In genomic region chr13:98780972-98781869, GRCh38 we compare ENCODE assay signal across 16 cellular contexts. TPM values are rescaled to one million over a fixed set of nuclear protein-coding genes. Genes with fewer than 3 reads are reported as not detected.
DNase-seq lines count a peak whose midpoint lies in the region; ATAC-seq, FAIRE-seq and TF ChIP-seq lines count a peak whose summit lies in the region.
"Had no signal": no experiment of that assay in that cellular context is flagged by ENCODE, and none has a peak within 500 bp of the region (broad histone marks: within the 10 kb centered on the region; RNA-seq: fewer than 3 reads in every experiment).

No MANE protein-coding gene starts in this region.

- no peak overlapping the region for H3K4me3 ChIP-seq in HepG2 (replicated peaks in 1 of 3; ENCODE audit: insufficient read depth in 1 of 3, low read depth in 2 of 3, low read length in 3 of 3)
- no peak overlapping the region for H3K4me3 ChIP-seq in right lobe of liver
- no peak overlapping the region for H3K4me3 ChIP-seq in MG63
- H3K4me3 ChIP-seq: BLaER1 had no signal

- H3K4me1 ChIP-seq in HepG2 (ENCODE audit: insufficient read depth, low read length): peaks cover 8% of the 10 kb centered on the region
- peaks cover 0 to 10% (median 3%) of the 10 kb centered on the region in 4 donors for H3K4me1 ChIP-seq in right lobe of liver
- H3K4me1 ChIP-seq: BLaER1 had no signal

- WGBS in HepG2 (ENCODE audit: low lambda C conversion rate): 52% methylated on average over 19 of the region's 23 CpGs
- WGBS in right lobe of liver (ENCODE audit: insufficient coverage, low coverage, low lambda C conversion rate, missing lambda C conversion rate): 68% methylated on average over 12 of the region's 23 CpGs

- DNase-seq in HepG2 (ENCODE audit: low spot score) (no peak), right lobe of liver (no peak), endothelial cell (ENCODE audit: low spot score) (no peak), nephron progenitor cell (no peak), natural killer cell (no peak), dermis blood vessel endothelial cell (no peak), MG63 (no peak)
- DNase-seq: AML-193; CD8-positive, alpha-beta memory T cell; DMS53; GF-D8; HCEC 1CT had no signal

- no TSS peak for BruUV-seq in HepG2 (replicated peaks; lab: Mats Ljungman, UMichigan)

- peaks cover 3% of the 10 kb centered on the region for H3K36me3 Mint-ChIP-seq in endothelial cell (ENCODE audit: low read depth, unreplicated experiment)
- no peaks in the 10 kb centered on the region for H3K36me3 Mint-ChIP-seq in nephron progenitor cell (ENCODE audit: low read depth)
- H3K36me3 Mint-ChIP-seq in natural killer cell: no peaks in the 10 kb centered on the region
- H3K36me3 Mint-ChIP-seq: CD8-positive, alpha-beta memory T cell had no signal

- TF ChIP-seq EP300 in HepG2 (IDR thresholded peaks at IDR 0.05; ENCODE audit: low read depth in 2 of 2, low read length in 2 of 2): no peak
- no peak for TF ChIP-seq EP300 in HepG2 (CRISPR knock-in tag; IDR thresholded peaks at IDR 0.05; ENCODE audit: borderline replicate concordance)

- no peak overlapping the region for H3K27ac Mint-ChIP-seq in endothelial cell (ENCODE audit: unreplicated experiment)
- peak overlapping the region; percentile 27 for H3K27ac Mint-ChIP-seq in nephron progenitor cell
- H3K27ac Mint-ChIP-seq in natural killer cell: no peak overlapping the region
- H3K27ac Mint-ChIP-seq: CD8-positive, alpha-beta memory T cell had no signal

- no peak overlapping the region for H3K27ac ChIP-seq in HepG2 (ENCODE audit: extremely low read length, insufficient read depth, low read length)
- H3K27ac ChIP-seq in right lobe of liver: no peak overlapping the region
- H3K27ac ChIP-seq: 22Rv1, BLaER1 had no signal

- no peak for TF ChIP-seq CTCF in HepG2 (CRISPR knock-in tag; IDR thresholded peaks at IDR 0.05)
- no peak for TF ChIP-seq CTCF in right lobe of liver (IDR thresholded peaks at IDR 0.05)
- TF ChIP-seq CTCF in endothelial cell (IDR thresholded peaks at IDR 0.05; ENCODE audit: unreplicated experiment): no peak
- no peak for TF ChIP-seq CTCF in nephron progenitor cell (IDR thresholded peaks at IDR 0.05)
- no peak for TF ChIP-seq CTCF in natural killer cell (IDR thresholded peaks at IDR 0.05)

- TF ChIP-seq RAD21 in HepG2 (CRISPR knock-in tag; IDR thresholded peaks at IDR 0.05): no peak

- H3K36me3 ChIP-seq in HepG2 (replicated peaks in 1 of 2; ENCODE audit: control insufficient read depth in 1 of 2, insufficient read depth in 2 of 2, low read length in 2 of 2) (no peaks in the 10 kb centered on the region), right lobe of liver (no peaks in the 10 kb centered on the region), MG63 (no peaks in the 10 kb centered on the region)
- H3K36me3 ChIP-seq: BLaER1 had no signal

- CTCF ChIA-PET in HepG2 (lab: Yijun Ruan, JAX; ENCODE audit: low intra/inter-chr PET ratio, low total read pairs): no interaction called here

- H3K9ac ChIP-seq in HepG2 (ENCODE audit: insufficient read depth, low read depth, low read length): no peak overlapping the region
- H3K9ac ChIP-seq: BLaER1 had no signal

- FAIRE-seq in HepG2 (lab: Jason Lieb, UNC): no peak
- FAIRE-seq: H1 had no signal

- H3K4me1 Mint-ChIP-seq in endothelial cell (ENCODE audit: unreplicated experiment) (no peaks in the 10 kb centered on the region), nephron progenitor cell (no peaks in the 10 kb centered on the region), natural killer cell (no peaks in the 10 kb centered on the region)
- H3K4me1 Mint-ChIP-seq: CD8-positive, alpha-beta memory T cell had no signal

- POLR2A ChIA-PET in HepG2 (lab: Yijun Ruan, JAX): no interaction called here

- no peaks in the 10 kb centered on the region for H3K79me2 ChIP-seq in HepG2 (ENCODE audit: insufficient read depth, low read length)

- intact Hi-C loops in HepG2 (cut with micrococcal nuclease; ENCODE audit: unreplicated experiment) (no loop called here), right lobe of liver (cut with DNase I) (no loop called here), natural killer cell (cut with micrococcal nuclease) (no loop called here)

- no peak overlapping the region for H2AFZ ChIP-seq in HepG2 (ENCODE audit: low read length)

- H3K4me2 ChIP-seq in HepG2 (ENCODE audit: low read depth, low read length): no peak overlapping the region
- H3K4me2 ChIP-seq: BLaER1 had no signal

- H3K4me3 Mint-ChIP-seq in endothelial cell (ENCODE audit: unreplicated experiment): peak overlapping the region; percentile 19
- no peak overlapping the region for H3K4me3 Mint-ChIP-seq in nephron progenitor cell
- no peak overlapping the region for H3K4me3 Mint-ChIP-seq in natural killer cell
- H3K4me3 Mint-ChIP-seq: CD8-positive, alpha-beta memory T cell had no signal

- H4K20me1 ChIP-seq in HepG2 (ENCODE audit: insufficient read depth, low read length): no peaks in the 10 kb centered on the region
- H4K20me1 ChIP-seq: BLaER1 had no signal

- TF ChIP-seq POLR2A in HepG2 (IDR thresholded peaks at IDR 0.05; ENCODE audit: insufficient read depth in 1 of 2, low read depth in 2 of 2, low read length in 2 of 2) (no peak), right lobe of liver (IDR thresholded peaks at IDR 0.05) (no peak)

- ATAC-seq in HepG2 (no peak), right lobe of liver (no peak), natural killer cell (no peak), HG02623 (IDR thresholded peaks at IDR 0.05; ENCODE audit: unreplicated experiment) (no peak)

- no peaks in the 10 kb centered on the region for H3K9me3 Mint-ChIP-seq in endothelial cell (ENCODE audit: unreplicated experiment)
- peaks cover 3% of the 10 kb centered on the region for H3K9me3 Mint-ChIP-seq in nephron progenitor cell
- no peaks in the 10 kb centered on the region for H3K9me3 Mint-ChIP-seq in natural killer cell

- H3K27me3 Mint-ChIP-seq in endothelial cell (ENCODE audit: unreplicated experiment) (peaks cover 2% of the 10 kb centered on the region), nephron progenitor cell (ENCODE audit: low read depth, poor library complexity) (peaks cover 4% of the 10 kb centered on the region), natural killer cell (ENCODE audit: low read depth in 2 of 2) (peaks cover 12 to 19% of the 10 kb centered on the region in 2 donors)

- H3K9me3 ChIP-seq in HepG2 (ENCODE audit: low read length) (no peaks in the 10 kb centered on the region), right lobe of liver (no peaks in the 10 kb centered on the region), MG63 (no peaks in the 10 kb centered on the region)
- H3K9me3 ChIP-seq: BLaER1 had no signal

- peaks cover 0 to 10% of the 10 kb centered on the region in 2 experiments; a peak in 3 of 5 replicates for H3K27me3 ChIP-seq in HepG2 (ENCODE audit: control insufficient read depth in 1 of 2, insufficient read depth in 2 of 2, low read length in 2 of 2)
- H3K27me3 ChIP-seq in right lobe of liver: no peaks in the 10 kb centered on the region
- H3K27me3 ChIP-seq in MG63: no peaks in the 10 kb centered on the region
- H3K27me3 ChIP-seq: BLaER1 had no signal

- in situ Hi-C loops in HepG2 (cut with HindIII; ENCODE audit: extremely low pct_ligation_motif_present, low pct_unique_long_range_greater_than_20kb): no loop called here

TF ChIP-seq in HepG2, 621 proteins besides CTCF, POLR2A, EP300 and RAD21:
- TF ChIP-seq ZBTB7B (CRISPR knock-in tag; IDR thresholded peaks at IDR 0.05) (no peak), CREB1 (IDR thresholded peaks at IDR 0.05) (peak; percentile 87), CREB1 (CRISPR knock-in tag; IDR thresholded peaks at IDR 0.05) (no peak)

RNA-seq across cellular contexts. Expression of gene SLC15A1, which starts 28.7 kb away (rescaled TPM):
- total RNA-seq in HepG2 (2016; rRNA removed; fragmentation: Illumina TruSeq; extraction: Trizol) (0.20 TPM in 2 replicates), right lobe of liver (10 to 100 TPM; 13.5 to 26.8 (median 17.3) TPM), endothelial cell (ENCODE audit: unreplicated experiment) (0.10 TPM), natural killer cell (not detected), dermis blood vessel endothelial cell (0.05 TPM in 1 of 2 replicates, not detected in the other)
- total RNA-seq in HepG2 (2016; cell fraction: cytosol; rRNA removed; fragmentation: Illumina TruSeq; extraction: Trizol; ENCODE audit: low read depth): not detected in 2 replicates
- total RNA-seq in HepG2 (2016; cell fraction: insoluble cytoplasmic fraction; rRNA removed; fragmentation: Illumina TruSeq; extraction: Trizol): 0.11 and 0.19 TPM in 2 replicates
- 0.15 and 0.17 TPM in 2 replicates for total RNA-seq in HepG2 (2016; cell fraction: membrane; rRNA removed; fragmentation: Illumina TruSeq; extraction: Trizol)
- 0.19 and 0.31 TPM in 2 replicates for total RNA-seq in HepG2 (2016; cell fraction: nucleus; rRNA removed; fragmentation: Illumina TruSeq; extraction: Trizol)
- 0.17 and 0.20 TPM in 2 replicates for polyA plus RNA-seq in HepG2 (2011; rRNA removed)
- polyA plus RNA-seq in HepG2 (2011; cell fraction: cytosol; rRNA removed): 0.15 and 0.17 TPM in 2 replicates
- polyA plus RNA-seq in HepG2 (2011; cell fraction: nucleus; rRNA removed): 0.27 and 0.61 TPM in 2 replicates
- polyA plus RNA-seq in HepG2 (2012): 0.47 and 0.95 TPM in 2 replicates
- polyA plus RNA-seq in HepG2 (2016; cell fraction: cytosol; fragmentation: Illumina TruSeq; extraction: Trizol; ENCODE audit: low read depth): 0.03 TPM in 1 of 2 replicates, not detected in the other
- polyA plus RNA-seq in HepG2 (2016; cell fraction: insoluble cytoplasmic fraction; fragmentation: Illumina TruSeq; extraction: Trizol; ENCODE audit: low read depth): 0.08 and 0.12 TPM in 2 replicates
- 0.07 TPM in 2 replicates for polyA plus RNA-seq in HepG2 (2016; cell fraction: membrane; fragmentation: Illumina TruSeq; extraction: Trizol; ENCODE audit: low read depth)
- 0.33 and 0.34 TPM in 2 replicates for polyA plus RNA-seq in HepG2 (2016; cell fraction: nucleus; fragmentation: Illumina TruSeq; extraction: Trizol; ENCODE audit: insufficient read depth, low read depth)
- polyA minus RNA-seq in HepG2 (2011; rRNA and poly(A)+ RNA removed; ENCODE audit: low replicate concordance): 0.50 TPM in 1 of 2 replicates, not detected in the other
- polyA minus RNA-seq in HepG2 (2011; cell fraction: cytosol; rRNA and poly(A)+ RNA removed): not detected in 2 replicates
- polyA minus RNA-seq in HepG2 (2011; cell fraction: nucleus; rRNA and poly(A)+ RNA removed): 0.52 and 0.99 TPM in 2 replicates
- total RNA-seq in MG63 (2014; rRNA removed; shearing (Covaris generic); ENCODE audit: low replicate concordance): 0.49 TPM in 1 of 2 replicates, not detected in the other
- total RNA-seq: CD8-positive, alpha-beta memory T cell had no signal
- polyA plus RNA-seq: CD8-positive, alpha-beta memory T cell had no signal
